Comparison of ENCODE assay signal across 1 cellular context in genomic region chr4:182855312-182855711, GRCh38.
TF ChIP-seq lines count a peak whose summit lies in the region.

No MANE protein-coding gene starts in this region.

TF ChIP-seq in HepG2, 621 proteins besides CTCF, POLR2A, EP300 and RAD21 (continued from another document and continues in another):
- TF ChIP-seq SP1 (IDR thresholded peaks at IDR 0.05) (no peak), SP1 (CRISPR knock-in tag; IDR thresholded peaks at IDR 0.05) (no peak), ZNF503 (CRISPR knock-in tag; IDR thresholded peaks at IDR 0.05) (no peak), KDM6A (CRISPR knock-in tag; IDR thresholded peaks at IDR 0.05; ENCODE audit: low read depth) (no peak; the same call in 1 of the 2 replicates), MXD1 (CRISPR knock-in tag; IDR thresholded peaks at IDR 0.05) (no peak), BHLHE40 (IDR thresholded peaks at IDR 0.05; ENCODE audit: low read length) (peak; percentile 84), THAP9 (CRISPR knock-in tag; IDR thresholded peaks at IDR 0.05; ENCODE audit: borderline replicate concordance) (no peak), ZFP37 (CRISPR knock-in tag; IDR thresholded peaks at IDR 0.05; ENCODE audit: borderline replicate concordance) (no peak), ZNF619 (CRISPR knock-in tag; IDR thresholded peaks at IDR 0.05) (no peak), JUND (CRISPR knock-in tag; IDR thresholded peaks at IDR 0.05) (no peak; the same call in 1 of the 2 replicates), ZMYM2 (CRISPR knock-in tag; IDR thresholded peaks at IDR 0.05) (peak; percentile 80), ZNF280B (CRISPR knock-in tag; IDR thresholded peaks at IDR 0.05; ENCODE audit: borderline replicate concordance) (peak; percentile 83), TCF7 (IDR thresholded peaks at IDR 0.05; ENCODE audit: low read depth) (no peak), ZNF329 (CRISPR knock-in tag; IDR thresholded peaks at IDR 0.05; ENCODE audit: low read depth) (0 out of 2 replicates have a peak, but pooled peaks have one; percentile 44), CBFB (CRISPR knock-in tag; IDR thresholded peaks at IDR 0.05) (no peak), FOXA3 (CRISPR knock-in tag; IDR thresholded peaks at IDR 0.05) (peak; percentile 49), ZBTB33 (CRISPR knock-in tag; IDR thresholded peaks at IDR 0.05) (peak; percentile 57; the same call in 1 of the 2 replicates), FOXP4 (CRISPR knock-in tag; IDR thresholded peaks at IDR 0.05) (peak; percentile 40; the same call in 1 of the 2 replicates), IRF2 (CRISPR knock-in tag; IDR thresholded peaks at IDR 0.05) (peak; percentile 50; the same call in 1 of the 2 replicates), SMARCE1 (IDR thresholded peaks at IDR 0.05; ENCODE audit: borderline replicate concordance) (no peak), ZNF605 (CRISPR knock-in tag; IDR thresholded peaks at IDR 0.05) (peak; percentile 60; the same call in 1 of the 2 replicates), ZNF264 (CRISPR knock-in tag; IDR thresholded peaks at IDR 0.05) (0 out of 2 replicates have a peak, but pooled peaks have one; percentile 33), ZNF883 (CRISPR knock-in tag; IDR thresholded peaks at IDR 0.05; ENCODE audit: not compliant biosample characterization) (peak; percentile 41), ZNF768 (CRISPR knock-in tag; IDR thresholded peaks at IDR 0.05) (no peak), ZNF569 (CRISPR knock-in tag; IDR thresholded peaks at IDR 0.05; ENCODE audit: borderline replicate concordance) (no peak), KDM2A (CRISPR knock-in tag; IDR thresholded peaks at IDR 0.05; ENCODE audit: borderline replicate concordance, low read depth) (0 out of 2 replicates have a peak, but pooled peaks have one; percentile 22), ZNF780A (CRISPR knock-in tag; IDR thresholded peaks at IDR 0.05) (no peak), SMAD9 (CRISPR knock-in tag; IDR thresholded peaks at IDR 0.05) (no peak), ZFAT (CRISPR knock-in tag; conservative IDR thresholded peaks at IDR 0.05) (no peak), MEIS1 (CRISPR knock-in tag; IDR thresholded peaks at IDR 0.05; ENCODE audit: borderline replicate concordance) (0 out of 2 replicates have a peak, but pooled peaks have one; percentile 36), CBX1 (IDR thresholded peaks at IDR 0.05; ENCODE audit: low read depth) (no peak), RORA (CRISPR knock-in tag; IDR thresholded peaks at IDR 0.05) (no peak), KLF13 (CRISPR knock-in tag; IDR thresholded peaks at IDR 0.05) (no peak), MEIS2 (CRISPR knock-in tag; IDR thresholded peaks at IDR 0.05) (no peak), ZNF446 (CRISPR knock-in tag; IDR thresholded peaks at IDR 0.05) (no peak), LCORL (IDR thresholded peaks at IDR 0.05) (no peak), LCORL (CRISPR knock-in tag; IDR thresholded peaks at IDR 0.05) (0 out of 2 replicates have a peak, but pooled peaks have one; percentile 30), ZNF782 (CRISPR knock-in tag; IDR thresholded peaks at IDR 0.05; ENCODE audit: borderline replicate concordance) (no peak), ZNF205 (CRISPR knock-in tag; IDR thresholded peaks at IDR 0.05) (no peak), ZNF33A (CRISPR knock-in tag; IDR thresholded peaks at IDR 0.05; ENCODE audit: borderline replicate concordance) (no peak), ZNF792 (CRISPR knock-in tag; IDR thresholded peaks at IDR 0.05) (peak; percentile 78; the same call in 1 of the 2 replicates), MYC (CRISPR knock-in tag; IDR thresholded peaks at IDR 0.05; ENCODE audit: borderline replicate concordance) (peak; percentile 70; the same call in 1 of the 2 replicates), SP4 (CRISPR knock-in tag; IDR thresholded peaks at IDR 0.05) (0 out of 2 replicates have a peak, but pooled peaks have one; percentile 23), ZNF562 (CRISPR knock-in tag; IDR thresholded peaks at IDR 0.05; ENCODE audit: borderline replicate concordance) (no peak; the same call in 1 of the 2 replicates), ONECUT2 (CRISPR knock-in tag; IDR thresholded peaks at IDR 0.05) (no peak), SAP130 (CRISPR knock-in tag; IDR thresholded peaks at IDR 0.05; ENCODE audit: low read depth) (peak; percentile 61), STAT5B (CRISPR knock-in tag; IDR thresholded peaks at IDR 0.05) (no peak), CREM (IDR thresholded peaks at IDR 0.05) (no peak), CREM (CRISPR knock-in tag; IDR thresholded peaks at IDR 0.05) (no peak), THAP7 (CRISPR knock-in tag; IDR thresholded peaks at IDR 0.05) (no peak), RFX5 (IDR thresholded peaks at IDR 0.05; ENCODE audit: low read depth, low read length) (peak; percentile 71), MLLT10 (CRISPR knock-in tag; IDR thresholded peaks at IDR 0.05) (no peak), RBAK (CRISPR knock-in tag; IDR thresholded peaks at IDR 0.05) (no peak), NR1H2 (CRISPR knock-in tag; IDR thresholded peaks at IDR 0.05; ENCODE audit: borderline replicate concordance, low read depth) (no peak), HDAC2 (CRISPR knock-in tag; IDR thresholded peaks at IDR 0.05) (0 out of 2 replicates have a peak, but pooled peaks have one; percentile 47), RNF2 (conservative IDR thresholded peaks at IDR 0.05; ENCODE audit: low read depth) (peak; percentile 82), ZNF737 (CRISPR knock-in tag; IDR thresholded peaks at IDR 0.05; ENCODE audit: borderline replicate concordance) (no peak), PCBP1 (IDR thresholded peaks at IDR 0.05; ENCODE audit: borderline replicate concordance, low read depth, low read length) (no peak), SUZ12 (IDR thresholded peaks at IDR 0.05; ENCODE audit: low read depth, low read length) (no peak), ZFP90 (CRISPR knock-in tag; IDR thresholded peaks at IDR 0.05; ENCODE audit: borderline replicate concordance) (peak; percentile 20; the same call in 1 of the 2 replicates), CEBPG (CRISPR knock-in tag; IDR thresholded peaks at IDR 0.05) (no peak), ZNF788 (CRISPR knock-in tag; IDR thresholded peaks at IDR 0.05; ENCODE audit: borderline replicate concordance) (peak; percentile 72; the same call in 1 of the 2 replicates), ZNF770 (CRISPR knock-in tag; IDR thresholded peaks at IDR 0.05) (no peak), ARNT (IDR thresholded peaks at IDR 0.05) (no peak)
